1 cellular context compared by ENCODE assay signal in genomic region chr22:18000441-18001039, GRCh38.
TF ChIP-seq lines count a peak whose summit lies in the region.

No MANE protein-coding gene starts in this region.

TF ChIP-seq in HepG2, 621 proteins besides CTCF, POLR2A, EP300 and RAD21 (continued from another document):
- TF ChIP-seq ZNF607 (CRISPR knock-in tag; IDR thresholded peaks at IDR 0.05; ENCODE audit: borderline replicate concordance) (0 out of 2 replicates have a peak, but pooled peaks have one; percentile 17), ZNF589 (CRISPR knock-in tag; conservative IDR thresholded peaks at IDR 0.05) (no peak), DZIP1 (CRISPR knock-in tag; IDR thresholded peaks at IDR 0.05) (0 out of 2 replicates have a peak, but pooled peaks have one; percentile 50), SRY (CRISPR knock-in tag; IDR thresholded peaks at IDR 0.05) (0 out of 2 replicates have a peak, but pooled peaks have one; percentile 36), REST (IDR thresholded peaks at IDR 0.05; ENCODE audit: borderline replicate concordance in 1 of 2, low read depth in 1 of 2, low read length in 2 of 2) (no peak), ZNF337 (CRISPR knock-in tag; IDR thresholded peaks at IDR 0.05; ENCODE audit: borderline replicate concordance, low read depth) (0 out of 2 replicates have a peak, but pooled peaks have one; percentile 11), ZNF724P (CRISPR knock-in tag; IDR thresholded peaks at IDR 0.05; ENCODE audit: borderline replicate concordance) (no peak), ZSCAN9 (CRISPR knock-in tag; IDR thresholded peaks at IDR 0.05; ENCODE audit: borderline replicate concordance) (0 out of 2 replicates have a peak, but pooled peaks have one; percentile 31), ZNF652 (CRISPR knock-in tag; IDR thresholded peaks at IDR 0.05; ENCODE audit: borderline replicate concordance, low read depth) (no peak)
